ENCODE assay signal across 8 cellular contexts in genomic region chr2:28894470-28895188, GRCh38. TPM values are rescaled to one million over a fixed set of nuclear protein-coding genes. Genes with fewer than 3 reads are reported as not detected.
A peak's percentile ranks its signal among the peaks of the same experiment; 100 is the strongest.
DNase-seq lines count a peak whose midpoint lies in the region; ATAC-seq and TF ChIP-seq lines count a peak whose summit lies in the region.

TSS of gene WDR43 (plus strand) at chr2:28894667. CDS start at chr2:28894699, 32 bp downstream.

- intact Hi-C loops in activated CD4-positive, alpha-beta T cell treated with anti-CD3 and anti-CD28 coated beads for 36 hours (cut with DNase I, micrococcal nuclease) = loop anchor here (1.0 to 10.0 kb wide), 15 partner anchors 24 to 1840 kb away; partner anchors contain the start of genes TRMT61B (in 2 of the 2), AGBL5 (in 1 of the 2), ATRAID (in 1 of the 2) and BABAM2 (in 1 of the 2)

- peak within 1 kb of the TSS; percentile 95 for H3K27ac Mint-ChIP-seq in activated CD4-positive, alpha-beta T cell treated with anti-CD3 and anti-CD28 coated beads for 36 hours

- DNase-seq in Ammon's horn (ENCODE audit: low spot score) (peak; percentile 98), GM19238 (ENCODE audit: insufficient read length, low spot score) (peak; percentile 93), NCI-H524 (lab: John Stamatoyannopoulos, UW) (peak; percentile 96 to 99), choroid plexus epithelial cell (ENCODE audit: low read depth) (peak; percentile 100), kidney tubule cell (ENCODE audit: low spot score) (peak; percentile 99)
- DNase-seq in activated CD4-positive, alpha-beta T cell treated with anti-CD3 and anti-CD28 coated beads for 36 hours = peak; percentile 99
- DNase-seq in stimulated activated CD4-positive, alpha-beta T cell treated with anti-CD3 and anti-CD28 coated beads, Interleukin-1b, Interleukin-23, amount 100 ng/mL, for 24 hours (ENCODE audit: low read depth in 4 of 4, low spot score in 1 of 4) = peak; percentile 88 to 97 (median 94)

- no peaks in the 10 kb centered on the region for H3K9me3 Mint-ChIP-seq in activated CD4-positive, alpha-beta T cell treated with anti-CD3 and anti-CD28 coated beads for 36 hours (ENCODE audit: low read depth)

- H3K27me3 Mint-ChIP-seq in activated CD4-positive, alpha-beta T cell treated with anti-CD3 and anti-CD28 coated beads for 36 hours = no peaks in the 10 kb centered on the region

- peak; percentile 85 for ATAC-seq in HG03442 (IDR thresholded peaks at IDR 0.05; ENCODE audit: unreplicated experiment)
- ATAC-seq in activated CD4-positive, alpha-beta T cell treated with anti-CD3 and anti-CD28 coated beads for 36 hours = peak; percentile 94

- no peak for TF ChIP-seq CTCF in choroid plexus epithelial cell (conservative IDR thresholded peaks at IDR 0.05; ENCODE audit: low read depth, low read length)

- POLR2A ChIA-PET in activated CD4-positive, alpha-beta T cell treated with anti-CD3 and anti-CD28 coated beads for 36 hours (lab: Charles Lee) = interaction anchor here (0.6 to 1.2 kb wide), 7 partner anchors 11 to 861 kb away, joined by 3 to 12 read pairs (median 4); partner anchors contain the start of gene TRMT61B

- H3K4me1 Mint-ChIP-seq in activated CD4-positive, alpha-beta T cell treated with anti-CD3 and anti-CD28 coated beads for 36 hours = peaks cover 32% of the 10 kb centered on the region

- peak within 1 kb of the TSS; percentile 97 for H3K4me3 Mint-ChIP-seq in activated CD4-positive, alpha-beta T cell treated with anti-CD3 and anti-CD28 coated beads for 36 hours

- CTCF ChIA-PET in activated CD4-positive, alpha-beta T cell treated with anti-CD3 and anti-CD28 coated beads for 36 hours (lab: Charles Lee) = interaction anchor here (0.8 to 1.2 kb wide), 3 partner anchors 8 to 35 kb away, joined by 3 to 4 read pairs (median 3); partner anchors contain the start of gene TRMT61B

- H3K36me3 Mint-ChIP-seq in activated CD4-positive, alpha-beta T cell treated with anti-CD3 and anti-CD28 coated beads for 36 hours (ENCODE audit: low read depth) = peaks cover 35% of the 10 kb centered on the region

- peak within 1 kb of the TSS; percentile 95 for H3K4me3 ChIP-seq in choroid plexus epithelial cell (ENCODE audit: low read depth, low read length)

RNA-seq across cellular contexts. Expression of gene WDR43, which starts in this region (rescaled TPM):
- total RNA-seq in activated CD4-positive, alpha-beta T cell treated with anti-CD3 and anti-CD28 coated beads for 36 hours = 100 to 1,000 TPM; 109 to 170 TPM

Comparison
In these comparisons a context has a peak if more than half of its experiments do, and no peak if none do; other contexts are left out.
1. Peak in every context shown above with its lines: DNase-seq, ATAC-seq and H3K4me3 ChIP-seq.